In the genomic region with DNA sequence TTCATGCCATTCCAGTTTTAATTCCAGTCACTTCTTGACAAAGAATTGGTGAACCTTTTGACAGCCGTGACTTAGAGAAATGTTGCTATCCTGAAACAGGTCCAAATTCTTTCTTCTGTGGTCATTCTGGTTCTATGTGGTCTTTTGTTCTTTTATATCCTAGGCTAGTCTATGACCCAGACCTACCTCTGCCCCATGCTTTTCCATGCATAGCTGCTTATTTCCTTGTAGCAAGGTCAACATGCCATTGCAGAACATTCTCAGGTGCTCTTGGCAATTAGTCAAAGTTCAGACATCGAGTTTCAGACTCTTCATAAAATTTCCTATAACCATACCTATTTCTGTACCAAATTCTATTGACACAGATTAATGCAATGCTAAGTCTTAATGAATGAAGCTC, we compare ENCODE assay signal across 26 cellular contexts.
"Had no signal": no experiment of that assay in that cellular context is flagged by ENCODE, and none has a peak within 500 bp of the region (broad histone marks: within the 10 kb centered on the region; RNA-seq: fewer than 3 reads in every experiment).

No MANE protein-coding gene starts in this region.

- FAIRE-seq: keratinocyte had no signal

- H3K27me3 Mint-ChIP-seq: progenitor cell of endocrine pancreas; stimulated activated naive CD8-positive, alpha-beta T cell treated with anti-CD3 and anti-CD28 coated beads, Interleukin-15, Interleukin-2, amounts not matched to agents 100 ng/mL and 50 ng/mL, for 24 hours; type B pancreatic cell had no signal

- H3K36me3 Mint-ChIP-seq: naive thymus-derived CD8-positive, alpha-beta T cell; neural progenitor cell; stimulated activated effector memory CD8-positive, alpha-beta T cell treated with anti-CD3 and anti-CD28 coated beads, Interleukin-12 subunit alpha, Interleukin-12 subunit beta, amount 100 ng/mL, for 72 hours; type B pancreatic cell had no signal

- H3K27ac Mint-ChIP-seq: naive thymus-derived CD8-positive, alpha-beta T cell; nephron progenitor cell; progenitor cell of endocrine pancreas; stimulated activated effector memory CD8-positive, alpha-beta T cell treated with anti-CD3 and anti-CD28 coated beads, Interleukin-12 subunit alpha, Interleukin-12 subunit beta, amount 100 ng/mL, for 72 hours; stimulated activated naive CD8-positive, alpha-beta T cell treated with anti-CD3 and anti-CD28 coated beads, Interleukin-15, Interleukin-2, amounts not matched to agents 100 ng/mL and 50 ng/mL, for 24 hours; type B pancreatic cell had no signal

- H3K9me3 Mint-ChIP-seq: naive thymus-derived CD8-positive, alpha-beta T cell; nephron progenitor cell; neural progenitor cell; stimulated activated effector memory CD8-positive, alpha-beta T cell treated with anti-CD3 and anti-CD28 coated beads, Interleukin-12 subunit alpha, Interleukin-12 subunit beta, amount 100 ng/mL, for 72 hours; stimulated activated naive CD8-positive, alpha-beta T cell treated with anti-CD3 and anti-CD28 coated beads, Interleukin-15, Interleukin-2, amounts not matched to agents 100 ng/mL and 50 ng/mL, for 24 hours; type B pancreatic cell had no signal

- H3K4me3 Mint-ChIP-seq: naive thymus-derived CD8-positive, alpha-beta T cell; nephron progenitor cell; neural progenitor cell; stimulated activated effector memory CD8-positive, alpha-beta T cell treated with anti-CD3 and anti-CD28 coated beads, Interleukin-12 subunit alpha, Interleukin-12 subunit beta, amount 100 ng/mL, for 72 hours; stimulated activated naive CD8-positive, alpha-beta T cell treated with anti-CD3 and anti-CD28 coated beads, Interleukin-15, Interleukin-2, amounts not matched to agents 100 ng/mL and 50 ng/mL, for 24 hours; type B pancreatic cell had no signal

- H3K4me1 ChIP-seq: lower lobe of right lung, uterus had no signal

- DNase-seq: hypothalamus; kidney glomerular epithelial cell; left colon; left lung; lower lobe of right lung; mammary epithelial cell; mesenchymal stem cell; naive thymus-derived CD8-positive, alpha-beta T cell; nephron progenitor cell; occipital lobe; retina; right cardiac atrium; spleen; stimulated activated CD4-positive, alpha-beta T cell treated with anti-CD3 and anti-CD28 coated beads, Interleukin-4, amount 100 ng/mL, for 24 hours; stimulated activated naive CD4-positive, alpha-beta T cell; uterus had no signal

- H3K4me3 ChIP-seq: left lung, lower lobe of right lung, neural progenitor cell, skin epidermis, spleen, tibial nerve, uterus had no signal

- H3K27me3 ChIP-seq: left lung, neural progenitor cell, neutrophil, spleen, tibial nerve, uterus had no signal

- ATAC-seq: left colon; left lung; lower lobe of right lung; naive thymus-derived CD8-positive, alpha-beta T cell; right cardiac atrium; sciatic nerve; stimulated activated effector memory CD8-positive, alpha-beta T cell treated with anti-CD3 and anti-CD28 coated beads, Interleukin-12 subunit alpha, Interleukin-12 subunit beta, amount 100 ng/mL, for 72 hours had no signal

- H3K9me3 ChIP-seq: left lung, lower lobe of right lung, neutrophil, spleen, tibial nerve, uterus had no signal

- H3K27ac ChIP-seq: left lung, lower lobe of right lung, neural progenitor cell, neutrophil, skin epidermis, spleen, tibial nerve, uterus had no signal

- H3K36me3 ChIP-seq: left lung, lower lobe of right lung, neural progenitor cell, neutrophil, spleen, tibial nerve, uterus had no signal
